In the genomic region with DNA sequence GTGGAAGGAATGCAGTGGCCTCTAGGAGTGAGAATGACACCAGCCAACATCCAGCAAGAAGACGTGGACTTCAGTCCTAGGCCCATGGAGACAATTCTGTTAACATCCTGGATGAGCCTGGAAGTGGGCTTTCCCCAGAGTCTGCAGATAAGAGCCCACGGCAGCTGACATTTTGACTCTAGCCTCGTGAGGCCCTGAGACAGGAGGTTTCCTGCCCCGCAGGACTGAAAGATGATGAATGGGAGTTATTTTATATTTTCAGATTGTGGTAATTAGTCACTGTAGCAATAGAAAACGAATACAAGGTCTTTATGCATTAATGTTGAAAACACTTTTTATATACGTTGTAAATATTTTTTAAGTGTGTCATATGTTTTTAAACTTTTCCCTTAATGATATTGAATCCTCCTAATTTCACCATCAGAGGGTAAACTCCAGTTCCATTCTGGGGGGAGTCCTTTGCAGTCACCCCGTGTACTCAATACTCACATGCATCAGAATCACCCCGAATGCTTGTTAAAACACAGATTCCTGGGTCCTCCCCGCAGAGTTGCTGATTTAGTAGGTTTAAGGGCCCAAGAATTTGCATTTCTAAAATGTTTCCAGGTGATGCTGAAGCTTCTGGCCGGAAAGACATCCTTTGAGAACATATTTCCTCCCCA, we compare ENCODE assay signal across 8 cellular contexts. TPM values are rescaled to one million over a fixed set of nuclear protein-coding genes. Genes with fewer than 3 reads are reported as not detected.
DNase-seq lines count a peak whose midpoint lies in the region; ATAC-seq, FAIRE-seq and TF ChIP-seq lines count a peak whose summit lies in the region.

No MANE protein-coding gene starts in this region.

- ATAC-seq in A549 (peak; percentile 2 to 10; a peak in 4 of 6 replicates), memory B cell (ENCODE audit: low read depth) (no peak), HG03108 (IDR thresholded peaks at IDR 0.05; ENCODE audit: unreplicated experiment) (no peak), GM21526 (IDR thresholded peaks at IDR 0.05; ENCODE audit: low FRiP score, unreplicated experiment) (no peak), HG03520 (IDR thresholded peaks at IDR 0.05; ENCODE audit: unreplicated experiment) (no peak)

- H3K27ac Mint-ChIP-seq in memory B cell, result peak overlapping the region; percentile 94

- TF ChIP-seq POLR2A in A549 (IDR thresholded peaks at IDR 0.05; ENCODE audit: low read length), result no peak

- WGBS in A549 (ENCODE audit: missing lambda C conversion rate), result 53% methylated on average over 10 of the region's 10 CpGs

- POLR2A ChIA-PET in A549 (lab: Yijun Ruan, JAX), result interaction anchor here (0.6 to 1.2 kb wide), 4 partner anchors 10 to 205 kb away, joined by 3 read pairs; no protein-coding TSS in a partner anchor
- POLR2A ChIA-PET in HEK293 (lab: Yijun Ruan, JAX), result interaction anchor here (0.5 to 1.9 kb wide), 10 partner anchors 12 to 776 kb away, joined by 3 to 9 read pairs (median 4); partner anchors contain the start of genes C11orf24, IGHMBP2, LTO1 and MRPL21

- no peak for FAIRE-seq in A549 (lab: Jason Lieb, UNC)

- H3K4me3 Mint-ChIP-seq in memory B cell, result peak overlapping the region; percentile 82

- H3K36me3 Mint-ChIP-seq in memory B cell, result no peaks in the 10 kb centered on the region

- peak overlapping the region; percentile 70 for H3K4me2 ChIP-seq in A549

- no peaks in the 10 kb centered on the region for H3K36me3 ChIP-seq in HEK293 (ENCODE audit: control insufficient read depth in 2 of 2, insufficient read depth in 1 of 2, low read length in 2 of 2)

- H3K27me3 Mint-ChIP-seq in memory B cell, result peaks cover 1% of the 10 kb centered on the region

- peaks cover 22% of the 10 kb centered on the region for H3K4me1 Mint-ChIP-seq in memory B cell

- TF ChIP-seq EP300 in A549 (IDR thresholded peaks at IDR 0.05), result no peak

- H3K9me3 ChIP-seq in A549, result no peaks in the 10 kb centered on the region
- H3K9me3 ChIP-seq in HEK293 (ENCODE audit: control insufficient read depth, insufficient read depth, low read depth, low read length), result no peaks in the 10 kb centered on the region

- no peak for TF ChIP-seq RAD21 in A549 (conservative IDR thresholded peaks at IDR 0.05 in 1 of 2, IDR thresholded peaks at IDR 0.05 in 1 of 2)

- H3K9me3 Mint-ChIP-seq in memory B cell, result no peaks in the 10 kb centered on the region

- CTCF ChIA-PET in A549 (lab: Yijun Ruan, JAX) (interaction anchor here (1.8 kb wide), 1 partner anchor 47 kb away, joined by 4 read pairs; no protein-coding TSS in a partner anchor), HEK293 (lab: Yijun Ruan, JAX) (interaction anchor here (0.6 kb wide), 3 partner anchors 42 to 574 kb away, joined by 3 to 4 read pairs (median 3); no protein-coding TSS in a partner anchor)

- H3K4me1 ChIP-seq in A549, result peaks cover 21% of the 10 kb centered on the region; the same call in 2 of the 3 replicates
- H3K4me1 ChIP-seq in HEK293 (ENCODE audit: control insufficient read depth, insufficient read depth, low read length), result no peaks in the 10 kb centered on the region

- TF ChIP-seq CTCF in A549 (IDR thresholded peaks at IDR 0.05) (no peak), HEK293 (tag by site-specific recombination; IDR thresholded peaks at IDR 0.05) (no peak)

- peak overlapping the region; percentile 56 to 96 for H3K27ac ChIP-seq in A549
- H3K27ac ChIP-seq in HEK293 (ENCODE audit: extremely low read depth, low read depth, low read length), result no peak overlapping the region
- H3K27ac ChIP-seq in angular gyrus (ENCODE audit: low read depth, low read length), result peak overlapping the region; percentile 45

- H3K4me3 ChIP-seq in A549, result peak overlapping the region; percentile 99
- H3K4me3 ChIP-seq in HEK293 (ENCODE audit: low read depth, low read length), result peak overlapping the region; percentile 7; the same call in 1 of the 2 replicates

- DNase-seq in A549 (ENCODE audit: low read depth in 1 of 2, low spot score in 1 of 2) (no peak), memory B cell (ENCODE audit: low spot score in 2 of 2) (no peak), GM19240 (ENCODE audit: insufficient read length, low spot score) (no peak)

TF ChIP-seq in A549, 52 proteins besides CTCF, POLR2A, EP300 and RAD21:
- TF ChIP-seq SMC3 (IDR thresholded peaks at IDR 0.05), result 0 out of 3 replicates have a peak, but pooled peaks have one; percentile 3
- TF ChIP-seq RARB (CRISPR knock-in tag; IDR thresholded peaks at IDR 0.05), result no peak

TF ChIP-seq in HEK293, 187 proteins besides CTCF, POLR2A, EP300 and RAD21:
- TF ChIP-seq ZBTB20 (tag by site-specific recombination; IDR thresholded peaks at IDR 0.05) (peak; percentile 80), ZNF202 (tag by site-specific recombination; IDR thresholded peaks at IDR 0.05; ENCODE audit: borderline replicate concordance) (no peak), PRDM10 (tag by site-specific recombination; IDR thresholded peaks at IDR 0.05) (peak; percentile 78)

RNA-seq across cellular contexts. Expression of gene TPCN2, which starts 0.5 kb away (rescaled TPM):
- polyA plus RNA-seq in A549 (2011; rRNA removed) (8.1 and 8.9 TPM in 2 replicates), A549 (2017; fragmentation: RNase III; extraction: RNeasy Plus Mini Kit Qiagen cat#74134 plus additional on column Dnase treatment) (8.8 to 9.1 TPM (median 9.0 TPM) in 3 replicates)
- polyA plus RNA-seq in A549 (2012; cell fraction: cytosol; rRNA removed), result 9.4 and 11.6 TPM in 2 replicates
- polyA plus RNA-seq in A549 (2012; cell fraction: nucleus; rRNA removed), result 34.4 and 38.1 TPM in 2 replicates
- 10.1 and 13.1 TPM in 2 replicates for polyA minus RNA-seq in A549 (2011; rRNA and poly(A)+ RNA removed)

RNA-seq across cellular contexts. Expression of gene MRGPRF, which starts 35.1 kb away (rescaled TPM):
- polyA plus RNA-seq in A549 (2011; rRNA removed) (not detected in 2 replicates), A549 (2017; fragmentation: RNase III; extraction: RNeasy Plus Mini Kit Qiagen cat#74134 plus additional on column Dnase treatment) (0.04 to 0.08 TPM in 2 of 3 replicates, not detected in the other)
- 0.04 and 0.10 TPM in 2 replicates for polyA plus RNA-seq in A549 (2012; cell fraction: cytosol; rRNA removed)
- 0.05 and 0.08 TPM in 2 replicates for polyA plus RNA-seq in A549 (2012; cell fraction: nucleus; rRNA removed)
- not detected in 2 replicates for polyA minus RNA-seq in A549 (2011; rRNA and poly(A)+ RNA removed)

Comparison
In these comparisons a context has a peak if more than half of its experiments do, and no peak if none do; other contexts are left out.
1. ATAC-seq: peak in A549 (2 of 2); none in memory B cell (single experiment), HG03108 (single experiment), GM21526 (single experiment) and HG03520 (single experiment).